6 cellular contexts compared by ENCODE assay signal in the genomic region with DNA sequence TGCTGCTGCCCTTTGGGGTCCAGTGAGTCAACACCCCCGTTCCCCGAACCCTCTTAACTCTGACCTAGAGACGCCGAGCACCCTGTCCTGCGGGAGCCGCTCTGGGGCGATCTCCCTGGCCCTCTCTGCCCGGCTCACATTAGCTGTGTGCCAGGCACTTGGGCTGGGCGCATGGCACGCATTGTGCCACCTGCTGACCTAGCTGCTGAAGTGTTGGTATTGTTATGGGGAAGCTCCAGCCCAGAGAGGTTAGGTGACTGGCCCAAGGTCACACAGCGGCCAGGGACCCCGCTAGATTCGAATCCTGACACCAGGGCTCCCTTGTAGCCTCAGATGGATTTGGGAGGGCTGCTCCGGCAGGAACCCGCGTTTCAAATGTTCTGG. TPM values are rescaled to one million over a fixed set of nuclear protein-coding genes. Genes with fewer than 3 reads are reported as not detected.
DNase-seq lines count a peak whose midpoint lies in the region; TF ChIP-seq lines count a peak whose summit lies in the region.

No MANE protein-coding gene starts in this region.

- peak overlapping the region; percentile 88 for H3K9ac ChIP-seq in OCI-LY3 (ENCODE audit: low read length)

- H3K4me3 Mint-ChIP-seq in endothelial cell (ENCODE audit: unreplicated experiment), result peak overlapping the region; percentile 92

- H3K9me3 ChIP-seq in OCI-LY3 (ENCODE audit: insufficient read depth, low read length), result no peaks in the 10 kb centered on the region

- H4K20me1 ChIP-seq in OCI-LY3 (ENCODE audit: insufficient read depth, low read length), result no peaks in the 10 kb centered on the region

- no peaks in the 10 kb centered on the region for H3K36me3 Mint-ChIP-seq in endothelial cell (ENCODE audit: low read depth, unreplicated experiment)

- H3K79me2 ChIP-seq in OCI-LY3 (ENCODE audit: low read length), result peaks cover 8% of the 10 kb centered on the region

- H3K27ac ChIP-seq in OCI-LY3 (ENCODE audit: low read length), result 0 out of 2 replicates have a peak overlapping the region, but pooled peaks have one; percentile 46

- H3K4me1 Mint-ChIP-seq in endothelial cell (ENCODE audit: unreplicated experiment), result peaks cover 15% of the 10 kb centered on the region

- H3K4me3 ChIP-seq in OCI-LY3 (ENCODE audit: low read length) (peak overlapping the region; percentile 92), skeletal muscle cell (ENCODE audit: low read depth, low read length) (peak overlapping the region; percentile 71)

- H3K4me1 ChIP-seq in OCI-LY3 (ENCODE audit: low read length), result peaks cover 11% of the 10 kb centered on the region

- DNase-seq in endothelial cell (ENCODE audit: low spot score) (no peak), skeletal muscle cell (ENCODE audit: low read depth) (no peak), medulla oblongata (ENCODE audit: extremely low spot score) (no peak)
- DNase-seq in stimulated activated CD4-positive, alpha-beta T cell treated with anti-CD3 and anti-CD28 coated beads, Interleukin-12 subunit alpha, Interleukin-12 subunit beta, amount 100 ng/mL, for 4 hours, result no peak
- DNase-seq in activated CD8-positive, alpha-beta memory T cell treated with anti-CD3 and anti-CD28 coated beads for 24 hours, result no peak

- no peak for TF ChIP-seq CTCF in OCI-LY3 (IDR thresholded peaks at IDR 0.05; ENCODE audit: low read depth, low read length)
- no peak for TF ChIP-seq CTCF in endothelial cell (IDR thresholded peaks at IDR 0.05; ENCODE audit: unreplicated experiment)

- no peaks in the 10 kb centered on the region for H3K27me3 ChIP-seq in OCI-LY3 (ENCODE audit: low read depth, low read length)

- H3K27me3 Mint-ChIP-seq in endothelial cell (ENCODE audit: unreplicated experiment), result peaks cover 6% of the 10 kb centered on the region

- no peak overlapping the region for H2AFZ ChIP-seq in OCI-LY3 (ENCODE audit: low read depth, low read length)

- H3K27ac Mint-ChIP-seq in endothelial cell (ENCODE audit: unreplicated experiment), result no peak overlapping the region

- H3K36me3 ChIP-seq in OCI-LY3 (replicated peaks; ENCODE audit: low read depth, low read length), result no peaks in the 10 kb centered on the region

- peak overlapping the region; percentile 97 for H3K4me2 ChIP-seq in OCI-LY3 (ENCODE audit: low read length)

- H3K9me3 Mint-ChIP-seq in endothelial cell (ENCODE audit: unreplicated experiment), result no peaks in the 10 kb centered on the region

RNA-seq across cellular contexts. Expression of a gene that starts 1.1 kb away (rescaled TPM):
- total RNA-seq in endothelial cell (ENCODE audit: unreplicated experiment), result 0.64 TPM

RNA-seq across cellular contexts. Expression of a gene that starts 8.1 kb away (rescaled TPM):
- total RNA-seq in endothelial cell (ENCODE audit: unreplicated experiment), result 66.3 TPM

RNA-seq across cellular contexts. Expression of a gene that starts 13.0 kb away (rescaled TPM):
- total RNA-seq in endothelial cell (ENCODE audit: unreplicated experiment), result 45.9 TPM

RNA-seq across cellular contexts. Expression of a gene that starts 17.8 kb away (rescaled TPM):
- 24.2 TPM for total RNA-seq in endothelial cell (ENCODE audit: unreplicated experiment)

RNA-seq across cellular contexts. Expression of a gene that starts 23.7 kb away (rescaled TPM):
- 8.0 TPM for total RNA-seq in endothelial cell (ENCODE audit: unreplicated experiment)
